11 cellular contexts compared by ENCODE assay signal in the genomic region with DNA sequence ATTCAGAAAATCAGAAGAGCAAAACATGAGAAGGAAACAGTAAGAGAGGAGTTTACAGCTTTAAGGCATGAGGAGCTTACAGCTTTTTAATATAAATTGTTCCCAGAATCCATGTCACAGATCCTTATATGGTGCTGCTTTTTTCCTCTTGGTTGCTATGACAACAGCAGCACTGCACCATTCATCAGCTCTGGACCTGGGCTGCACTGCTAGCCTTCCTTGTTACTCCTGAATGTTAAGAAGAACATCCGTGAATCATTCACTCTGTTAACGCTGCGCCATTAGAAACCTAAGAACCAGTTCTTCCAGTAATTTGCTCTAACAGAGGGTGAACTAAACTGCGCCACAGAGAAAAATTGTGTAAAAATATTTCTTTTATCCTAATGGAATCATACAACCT.
DNase-seq lines count a peak whose midpoint lies in the region; ATAC-seq lines count a peak whose summit lies in the region.
"Had no signal": no experiment of that assay in that cellular context is flagged by ENCODE, and none has a peak within 500 bp of the region (broad histone marks: within the 10 kb centered on the region; RNA-seq: fewer than 3 reads in every experiment).

No MANE protein-coding gene starts in this region.

- DNase-seq in NCI-H524 (lab: John Stamatoyannopoulos, UW) (peak; percentile 47 to 73), NCI-H524 treated with DMSO at 0.1 percent for 48 hours (lab: John Stamatoyannopoulos, UW) (no peak), anterior cingulate cortex (lab: John Stamatoyannopoulos, UW) (peak in 36 of 58 donors; percentile 1 to 77 (median 30)), iPS-NIHi11 (ENCODE audit: low spot score) (peak; percentile 53)
- DNase-seq in stimulated activated naive B cell treated with anti-CD40 and anti-IgM and Interleukin-4, amounts not matched to agents 10 μg/mL and 1 μg/mL and 100 μg/mL, for 72 hours = no peak
- DNase-seq: immature natural killer cell had no signal

- H3K36me3 Mint-ChIP-seq in stimulated activated memory B cell treated with anti-CD40 and anti-IgM and Interleukin-4, amounts not matched to agents 10 μg/mL and 1 μg/mL and 100 μg/mL, for 72 hours = no peaks in the 10 kb centered on the region
- H3K36me3 Mint-ChIP-seq in stimulated activated naive B cell treated with anti-CD40 and anti-IgM and Interleukin-4, amounts not matched to agents 10 μg/mL and 1 μg/mL and 100 μg/mL, for 72 hours = no peaks in the 10 kb centered on the region
- H3K36me3 Mint-ChIP-seq: immature natural killer cell had no signal

- no peak for ATAC-seq in stimulated activated memory B cell treated with anti-CD40 and anti-IgM and Interleukin-4, amounts not matched to agents 10 μg/mL and 1 μg/mL and 100 μg/mL, for 72 hours
- ATAC-seq in HG03439 (IDR thresholded peaks at IDR 0.05; ENCODE audit: unreplicated experiment) = no peak
- ATAC-seq in stimulated activated naive B cell treated with anti-CD40 and anti-IgM and Interleukin-4, amounts not matched to agents 10 μg/mL and 1 μg/mL and 100 μg/mL, for 72 hours (replicated peaks) = no peak
- ATAC-seq: GM12878 had no signal

- H3K4me1 Mint-ChIP-seq in stimulated activated memory B cell treated with anti-CD40 and anti-IgM and Interleukin-4, amounts not matched to agents 10 μg/mL and 1 μg/mL and 100 μg/mL, for 72 hours = no peaks in the 10 kb centered on the region
- no peaks in the 10 kb centered on the region for H3K4me1 Mint-ChIP-seq in stimulated activated naive B cell treated with anti-CD40 and anti-IgM and Interleukin-4, amounts not matched to agents 10 μg/mL and 1 μg/mL and 100 μg/mL, for 72 hours

- no peaks in the 10 kb centered on the region for H3K9me3 Mint-ChIP-seq in stimulated activated memory B cell treated with anti-CD40 and anti-IgM and Interleukin-4, amounts not matched to agents 10 μg/mL and 1 μg/mL and 100 μg/mL, for 72 hours
- H3K9me3 Mint-ChIP-seq in stimulated activated naive B cell treated with anti-CD40 and anti-IgM and Interleukin-4, amounts not matched to agents 10 μg/mL and 1 μg/mL and 100 μg/mL, for 72 hours = no peaks in the 10 kb centered on the region
- H3K9me3 Mint-ChIP-seq: immature natural killer cell had no signal

- H3K27ac ChIP-seq in temporal lobe (ENCODE audit: low read depth, low read length) = peak overlapping the region; percentile 5
- H3K27ac ChIP-seq: SJCRH30 had no signal

- H3K27ac Mint-ChIP-seq in stimulated activated memory B cell treated with anti-CD40 and anti-IgM and Interleukin-4, amounts not matched to agents 10 μg/mL and 1 μg/mL and 100 μg/mL, for 72 hours = no peak overlapping the region
- H3K27ac Mint-ChIP-seq in stimulated activated naive B cell treated with anti-CD40 and anti-IgM and Interleukin-4, amounts not matched to agents 10 μg/mL and 1 μg/mL and 100 μg/mL, for 72 hours = no peak overlapping the region
- H3K27ac Mint-ChIP-seq: immature natural killer cell had no signal

- no peaks in the 10 kb centered on the region for H3K27me3 Mint-ChIP-seq in stimulated activated memory B cell treated with anti-CD40 and anti-IgM and Interleukin-4, amounts not matched to agents 10 μg/mL and 1 μg/mL and 100 μg/mL, for 72 hours
- H3K27me3 Mint-ChIP-seq in stimulated activated naive B cell treated with anti-CD40 and anti-IgM and Interleukin-4, amounts not matched to agents 10 μg/mL and 1 μg/mL and 100 μg/mL, for 72 hours = no peaks in the 10 kb centered on the region

- H3K4me3 Mint-ChIP-seq in stimulated activated memory B cell treated with anti-CD40 and anti-IgM and Interleukin-4, amounts not matched to agents 10 μg/mL and 1 μg/mL and 100 μg/mL, for 72 hours = no peak overlapping the region
- H3K4me3 Mint-ChIP-seq in stimulated activated naive B cell treated with anti-CD40 and anti-IgM and Interleukin-4, amounts not matched to agents 10 μg/mL and 1 μg/mL and 100 μg/mL, for 72 hours = no peak overlapping the region
- H3K4me3 Mint-ChIP-seq: immature natural killer cell had no signal

Comparison
In these comparisons a context has a peak if more than half of its experiments do, and no peak if none do; other contexts are left out.
1. DNase-seq: peak in NCI-H524 (2 of 2), anterior cingulate cortex (36 of 58) and iPS-NIHi11 (single experiment); none in NCI-H524 treated with DMSO at 0.1 percent for 48 hours (single experiment) and stimulated activated naive B cell treated with anti-CD40 and anti-IgM and Interleukin-4, amounts not matched to agents 10 μg/mL and 1 μg/mL and 100 μg/mL, for 72 hours (single experiment).